1 cellular context compared by ENCODE assay signal in the genomic region with DNA sequence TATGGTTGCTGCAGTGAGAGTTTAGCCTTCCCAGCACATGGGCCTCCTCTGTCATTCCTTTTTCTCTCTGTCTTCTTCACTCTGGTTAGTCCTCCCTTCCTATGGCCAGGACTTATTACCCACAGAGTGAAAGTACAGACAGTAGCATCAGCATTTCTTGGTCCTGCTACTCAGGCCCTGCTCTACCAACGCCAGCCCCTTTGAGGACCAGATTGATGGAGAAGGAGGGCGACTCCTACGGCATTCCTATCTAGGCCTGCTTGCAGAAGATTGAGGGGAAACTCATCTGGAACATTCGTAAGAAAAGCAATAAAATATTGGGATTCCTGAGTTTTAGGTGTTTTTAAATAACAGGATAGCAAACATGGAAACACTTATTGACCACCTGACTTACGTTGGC.
TF ChIP-seq lines count a peak whose summit lies in the region.

No MANE protein-coding gene starts in this region.

TF ChIP-seq in IMR-90, 13 proteins besides CTCF, POLR2A, EP300 and RAD21:
- TF ChIP-seq MAFK (IDR thresholded peaks at IDR 0.05; ENCODE audit: low read depth, low read length): no peak
- TF ChIP-seq SMC3 (IDR thresholded peaks at IDR 0.05; ENCODE audit: low read depth, low read length): no peak
- no peak for TF ChIP-seq ELK1 (IDR thresholded peaks at IDR 0.05; ENCODE audit: borderline replicate concordance, low read depth, low read length)
- TF ChIP-seq USF2 (IDR thresholded peaks at IDR 0.05; ENCODE audit: low read depth, low read length): no peak
- no peak for TF ChIP-seq FOS (IDR thresholded peaks at IDR 0.05; ENCODE audit: low read depth, low read length)
- no peak for TF ChIP-seq RCOR1 (IDR thresholded peaks at IDR 0.05; ENCODE audit: insufficient replicate concordance, low read length)
- no peak for TF ChIP-seq CEBPB (IDR thresholded peaks at IDR 0.05; ENCODE audit: low read depth, low read length)
- TF ChIP-seq BHLHE40 (IDR thresholded peaks at IDR 0.05; ENCODE audit: low read depth, low read length): no peak
- TF ChIP-seq CHD1 (IDR thresholded peaks at IDR 0.05; ENCODE audit: low read depth, low read length): no peak
- no peak for TF ChIP-seq MXI1 (IDR thresholded peaks at IDR 0.05; ENCODE audit: borderline replicate concordance, low read depth, low read length)
